Comparison of ENCODE assay signal across 1 cellular context in the genomic region with DNA sequence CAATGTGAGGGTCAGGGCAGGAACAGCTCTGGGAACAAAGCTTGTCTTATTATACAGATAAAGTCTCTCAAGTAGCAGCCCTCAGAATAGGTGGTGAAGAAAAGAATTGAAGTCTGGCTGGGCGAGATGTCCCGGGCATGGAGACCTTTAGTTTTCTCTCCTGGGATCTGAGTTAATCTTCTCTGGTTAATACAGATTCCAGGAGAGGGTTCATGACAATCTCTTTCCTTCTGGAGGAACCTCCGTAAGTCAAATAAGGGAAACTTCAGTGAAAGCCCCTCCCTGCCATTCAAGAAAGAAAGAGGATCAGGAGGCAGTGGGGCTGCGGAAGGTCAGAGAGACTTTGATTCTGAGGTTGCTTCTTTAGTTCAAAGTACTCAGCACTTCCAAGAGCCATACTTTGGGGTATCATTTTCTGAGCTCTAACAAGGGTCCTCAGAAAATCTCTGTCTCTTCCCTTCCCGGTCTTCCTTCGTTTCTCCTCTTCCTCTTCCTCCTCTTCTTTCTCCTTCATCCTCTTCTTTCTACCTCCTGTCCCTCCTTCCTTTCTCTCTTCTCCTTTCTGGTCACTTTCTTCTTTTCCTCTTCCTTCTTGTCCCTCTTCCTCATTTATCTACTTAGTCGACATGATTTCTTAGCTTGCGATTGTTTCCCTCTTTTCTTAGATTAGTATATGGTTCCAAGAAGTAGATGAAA.
TF ChIP-seq lines count a peak whose summit lies in the region.

No MANE protein-coding gene starts in this region.

TF ChIP-seq in K562, 482 proteins besides CTCF, POLR2A, EP300 and RAD21 (continued from another document):
- TF ChIP-seq, protein P1, sequence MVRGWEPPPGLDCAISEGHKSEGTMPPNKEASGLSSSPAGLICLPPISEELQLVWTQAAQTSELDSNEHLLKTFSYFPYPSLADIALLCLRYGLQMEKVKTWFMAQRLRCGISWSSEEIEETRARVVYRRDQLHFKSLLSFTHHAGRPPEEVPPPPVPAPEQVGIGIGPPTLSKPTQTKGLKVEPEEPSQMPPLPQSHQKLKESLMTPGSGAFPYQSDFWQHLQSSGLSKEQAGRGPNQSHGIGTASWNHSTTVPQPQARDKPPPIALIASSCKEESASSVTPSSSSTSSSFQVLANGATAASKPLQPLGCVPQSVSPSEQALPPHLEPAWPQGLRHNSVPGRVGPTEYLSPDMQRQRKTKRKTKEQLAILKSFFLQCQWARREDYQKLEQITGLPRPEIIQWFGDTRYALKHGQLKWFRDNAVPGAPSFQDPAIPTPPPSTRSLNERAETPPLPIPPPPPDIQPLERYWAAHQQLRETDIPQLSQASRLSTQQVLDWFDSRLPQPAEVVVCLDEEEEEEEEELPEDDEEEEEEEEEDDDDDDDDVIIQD (CRISPR knock-in tag; IDR thresholded peaks at IDR 0.05) = no peak
- TF ChIP-seq TCF3 (CRISPR knock-in tag; IDR thresholded peaks at IDR 0.05) (no peak), ETV6 (IDR thresholded peaks at IDR 0.05; ENCODE audit: borderline replicate concordance in 1 of 2, low read depth in 2 of 2, low read length in 1 of 2) (no peak), ETV6 (CRISPR knock-in tag; IDR thresholded peaks at IDR 0.05; ENCODE audit: borderline replicate concordance) (no peak), MTA2 (IDR thresholded peaks at IDR 0.05; ENCODE audit: low read depth) (no peak), SETDB1 (IDR thresholded peaks at IDR 0.05; ENCODE audit: low read length) (no peak), NCOA1 (IDR thresholded peaks at IDR 0.05; ENCODE audit: low read depth) (no peak), ZNF184 (CRISPR knock-in tag; IDR thresholded peaks at IDR 0.05) (no peak), TARDBP (IDR thresholded peaks at IDR 0.05) (no peak), POLR3A (IDR thresholded peaks at IDR 0.05; ENCODE audit: borderline replicate concordance, extremely low read depth, insufficient read depth, insufficient read length) (no peak), LARP7 (IDR thresholded peaks at IDR 0.05) (0 out of 2 replicates have a peak, but pooled peaks have one; percentile 40), ASH1L (IDR thresholded peaks at IDR 0.05; ENCODE audit: borderline replicate concordance, low read depth, partially characterized antibody) (peak; percentile 31), SPI1 (IDR thresholded peaks at IDR 0.05; ENCODE audit: borderline replicate concordance, low read depth, low read length) (0 out of 2 replicates have a peak, but pooled peaks have one; percentile 16), NCOR1 (IDR thresholded peaks at IDR 0.05) (no peak), SLC30A9 (CRISPR knock-in tag; IDR thresholded peaks at IDR 0.05) (no peak)
- TF ChIP-seq, protein P2, sequence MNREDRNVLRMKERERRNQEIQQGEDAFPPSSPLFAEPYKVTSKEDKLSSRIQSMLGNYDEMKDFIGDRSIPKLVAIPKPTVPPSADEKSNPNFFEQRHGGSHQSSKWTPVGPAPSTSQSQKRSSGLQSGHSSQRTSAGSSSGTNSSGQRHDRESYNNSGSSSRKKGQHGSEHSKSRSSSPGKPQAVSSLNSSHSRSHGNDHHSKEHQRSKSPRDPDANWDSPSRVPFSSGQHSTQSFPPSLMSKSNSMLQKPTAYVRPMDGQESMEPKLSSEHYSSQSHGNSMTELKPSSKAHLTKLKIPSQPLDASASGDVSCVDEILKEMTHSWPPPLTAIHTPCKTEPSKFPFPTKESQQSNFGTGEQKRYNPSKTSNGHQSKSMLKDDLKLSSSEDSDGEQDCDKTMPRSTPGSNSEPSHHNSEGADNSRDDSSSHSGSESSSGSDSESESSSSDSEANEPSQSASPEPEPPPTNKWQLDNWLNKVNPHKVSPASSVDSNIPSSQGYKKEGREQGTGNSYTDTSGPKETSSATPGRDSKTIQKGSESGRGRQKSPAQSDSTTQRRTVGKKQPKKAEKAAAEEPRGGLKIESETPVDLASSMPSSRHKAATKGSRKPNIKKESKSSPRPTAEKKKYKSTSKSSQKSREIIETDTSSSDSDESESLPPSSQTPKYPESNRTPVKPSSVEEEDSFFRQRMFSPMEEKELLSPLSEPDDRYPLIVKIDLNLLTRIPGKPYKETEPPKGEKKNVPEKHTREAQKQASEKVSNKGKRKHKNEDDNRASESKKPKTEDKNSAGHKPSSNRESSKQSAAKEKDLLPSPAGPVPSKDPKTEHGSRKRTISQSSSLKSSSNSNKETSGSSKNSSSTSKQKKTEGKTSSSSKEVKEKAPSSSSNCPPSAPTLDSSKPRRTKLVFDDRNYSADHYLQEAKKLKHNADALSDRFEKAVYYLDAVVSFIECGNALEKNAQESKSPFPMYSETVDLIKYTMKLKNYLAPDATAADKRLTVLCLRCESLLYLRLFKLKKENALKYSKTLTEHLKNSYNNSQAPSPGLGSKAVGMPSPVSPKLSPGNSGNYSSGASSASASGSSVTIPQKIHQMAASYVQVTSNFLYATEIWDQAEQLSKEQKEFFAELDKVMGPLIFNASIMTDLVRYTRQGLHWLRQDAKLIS (CRISPR knock-in tag; IDR thresholded peaks at IDR 0.05) = no peak
